ENCODE assay signal across 1 cellular context in genomic region chr4:152970102-152970820, GRCh38.
TF ChIP-seq lines count a peak whose summit lies in the region.

No MANE protein-coding gene starts in this region.

TF ChIP-seq in GM23338, 12 proteins besides CTCF, POLR2A, EP300 and RAD21 (continued from another document):
- no peak for TF ChIP-seq ZNF114 (CRISPR knock-in tag; IDR thresholded peaks at IDR 0.05)
- no peak for TF ChIP-seq REST (IDR thresholded peaks at IDR 0.05; ENCODE audit: unreplicated experiment)
- no peak for TF ChIP-seq CREB1 (CRISPR knock-in tag; IDR thresholded peaks at IDR 0.05; ENCODE audit: low read depth)
- TF ChIP-seq NANOG (IDR thresholded peaks at IDR 0.05; ENCODE audit: borderline replicate concordance) = no peak
- no peak for TF ChIP-seq ZNF331 (CRISPR knock-in tag; IDR thresholded peaks at IDR 0.05; ENCODE audit: low read depth)
- TF ChIP-seq EZH2phosphoT487 (IDR thresholded peaks at IDR 0.05; ENCODE audit: unreplicated experiment) = no peak
- TF ChIP-seq EZH2 (IDR thresholded peaks at IDR 0.05; ENCODE audit: low read depth, unreplicated experiment) = no peak
- TF ChIP-seq ZNF462 (CRISPR knock-in tag; IDR thresholded peaks at IDR 0.05) = no peak
- no peak for TF ChIP-seq JUNB (IDR thresholded peaks at IDR 0.05; ENCODE audit: unreplicated experiment)
